Comparison of ENCODE assay signal across 11 cellular contexts in genomic region chr7:95324396-95324795, GRCh38. TPM values are rescaled to one million over a fixed set of nuclear protein-coding genes. Genes with fewer than 3 reads are reported as not detected.
DNase-seq lines count a peak whose midpoint lies in the region; ATAC-seq, FAIRE-seq and TF ChIP-seq lines count a peak whose summit lies in the region.
"Had no signal": no experiment of that assay in that cellular context is flagged by ENCODE, and none has a peak within 500 bp of the region (broad histone marks: within the 10 kb centered on the region; RNA-seq: fewer than 3 reads in every experiment).

TSS of gene PON1 (minus strand) at chr7:95324532. CDS start at chr7:95324475, 57 bp downstream.

- peaks cover 5% of the 10 kb centered on the region for H3K9me3 Mint-ChIP-seq in endodermal cell
- H3K9me3 Mint-ChIP-seq: natural killer cell had no signal

- POLR2A ChIA-PET in A549 (lab: Yijun Ruan, JAX): no interaction called here

- no peak for TF ChIP-seq EP300 in A549 (IDR thresholded peaks at IDR 0.05)

- no peak for ATAC-seq in A549
- peak; percentile 72 for ATAC-seq in GM19328 (IDR thresholded peaks at IDR 0.05; ENCODE audit: unreplicated experiment)

- peaks cover 26% of the 10 kb centered on the region for H3K4me1 ChIP-seq in A549
- H3K4me1 ChIP-seq in MM.1S (ENCODE audit: low read length): peaks cover 13% of the 10 kb centered on the region
- no peaks in the 10 kb centered on the region for H3K4me1 ChIP-seq in endodermal cell (ENCODE audit: control insufficient read depth, insufficient read depth, low read length)
- peaks cover 35% of the 10 kb centered on the region for H3K4me1 ChIP-seq in SJCRH30

- TF ChIP-seq CTCF in A549 (IDR thresholded peaks at IDR 0.05) (no peak), MM.1S (IDR thresholded peaks at IDR 0.05; ENCODE audit: low read length) (no peak), endodermal cell (conservative IDR thresholded peaks at IDR 0.05) (no peak)

- peaks cover 13% of the 10 kb centered on the region; the same call in 1 of the 2 replicates for H3K27me3 ChIP-seq in MM.1S (replicated peaks; ENCODE audit: insufficient read depth, low read length)
- no peaks in the 10 kb centered on the region for H3K27me3 ChIP-seq in endodermal cell (ENCODE audit: control insufficient read depth, insufficient read depth, low read length, poor library complexity, severe bottlenecking)
- H3K27me3 ChIP-seq in MG63: no peaks in the 10 kb centered on the region
- no peaks in the 10 kb centered on the region for H3K27me3 ChIP-seq in SJCRH30

- peak within 1 kb of the TSS; percentile 77 for H3K4me2 ChIP-seq in A549
- peak within 1 kb of the TSS; percentile 61 for H3K4me2 ChIP-seq in MM.1S (ENCODE audit: low read depth, low read length)

- H3K27ac Mint-ChIP-seq in endodermal cell: no peak within 1 kb of the TSS
- H3K27ac Mint-ChIP-seq: natural killer cell had no signal

- no peaks in the 10 kb centered on the region for H3F3A ChIP-seq in MM.1S (ENCODE audit: insufficient read depth, low read length)

- peak within 1 kb of the TSS; percentile 86 to 87 for H3K27ac ChIP-seq in A549
- no peak within 1 kb of the TSS for H3K27ac ChIP-seq in MM.1S (ENCODE audit: low read length)
- no peak within 1 kb of the TSS for H3K27ac ChIP-seq in endodermal cell (ENCODE audit: low read depth, low read length)
- no peak within 1 kb of the TSS for H3K27ac ChIP-seq in SJCRH30

- H3K9me3 ChIP-seq in A549: 0 out of 3 replicates have a peak, but pooled peaks cover 3% of the 10 kb centered on the region
- H3K9me3 ChIP-seq in MM.1S (replicated peaks; ENCODE audit: insufficient read depth, low read length): no peaks in the 10 kb centered on the region
- peaks cover 11% of the 10 kb centered on the region for H3K9me3 ChIP-seq in endodermal cell (ENCODE audit: control insufficient read depth, low read length)
- no peaks in the 10 kb centered on the region for H3K9me3 ChIP-seq in MG63
- H3K9me3 ChIP-seq in SJCRH30 (replicated peaks): peaks cover 17% of the 10 kb centered on the region; the same call in 1 of the 2 replicates

- no peaks in the 10 kb centered on the region for H3K79me2 ChIP-seq in MM.1S (ENCODE audit: low read length)

- CTCF ChIA-PET in A549 (lab: Yijun Ruan, JAX): interaction anchor here (0.7 to 2.9 kb wide), 5 partner anchors 14 to 362 kb away, joined by 3 to 15 read pairs (median 4); partner anchors contain the start of gene PON3

- DNase-seq in A549 (ENCODE audit: low read depth in 1 of 2, low spot score in 1 of 2) (no peak), MM.1S (peak; percentile 79), endodermal cell (peak; percentile 83), MG63 (no peak), COLO829 (ENCODE audit: low spot score) (no peak), germinal center (ENCODE audit: low spot score) (no peak), SJCRH30 (no peak)
- DNase-seq: natural killer cell, NCI-H524 had no signal

- no peaks in the 10 kb centered on the region for H3K36me3 ChIP-seq in MM.1S (replicated peaks; ENCODE audit: insufficient read depth, low read length)
- H3K36me3 ChIP-seq in endodermal cell (ENCODE audit: control insufficient read depth, insufficient read depth, low read length): no peaks in the 10 kb centered on the region
- no peaks in the 10 kb centered on the region for H3K36me3 ChIP-seq in MG63
- no peaks in the 10 kb centered on the region for H3K36me3 ChIP-seq in SJCRH30

- H3K4me1 Mint-ChIP-seq in endodermal cell: peaks cover 3% of the 10 kb centered on the region
- H3K4me1 Mint-ChIP-seq: natural killer cell had no signal

- WGBS in A549 (ENCODE audit: missing lambda C conversion rate): 93% methylated on average over 15 of the region's 20 CpGs
- WGBS in endodermal cell (ENCODE audit: insufficient coverage in 1 of 2, insufficient read length in 1 of 2), 2 experiments: 83 to 85% methylated on average over 18 to 20 of the region's 20 CpGs

- no peaks in the 10 kb centered on the region for H3K9me2 ChIP-seq in MM.1S (replicated peaks; ENCODE audit: insufficient read depth, low read length)

- peaks cover 34% of the 10 kb centered on the region for H3K27me3 Mint-ChIP-seq in endodermal cell (ENCODE audit: insufficient read depth)

- 0 out of 3 replicates have a peak within 1 kb of the TSS, but pooled peaks have one; percentile 18 for H3K4me3 ChIP-seq in A549
- H3K4me3 ChIP-seq in MM.1S (ENCODE audit: low read length): peak within 1 kb of the TSS; percentile 32
- H3K4me3 ChIP-seq in endodermal cell (ENCODE audit: low read length): no peak within 1 kb of the TSS
- H3K4me3 ChIP-seq in MG63: no peak within 1 kb of the TSS
- H3K4me3 ChIP-seq in SJCRH30: no peak within 1 kb of the TSS

- H2AFZ ChIP-seq in MM.1S (ENCODE audit: low read length): no peak within 1 kb of the TSS

- no peak for TF ChIP-seq POLR2A in A549 (IDR thresholded peaks at IDR 0.05; ENCODE audit: low read length)

- no peaks in the 10 kb centered on the region for H3K36me3 Mint-ChIP-seq in endodermal cell (ENCODE audit: low read depth)
- H3K36me3 Mint-ChIP-seq: natural killer cell had no signal

- peak within 1 kb of the TSS; percentile 39 for H3K4me3 Mint-ChIP-seq in endodermal cell
- H3K4me3 Mint-ChIP-seq: natural killer cell had no signal

- FAIRE-seq in A549 (lab: Jason Lieb, UNC): no peak

- H3K9ac ChIP-seq in MM.1S (ENCODE audit: low read length): no peak within 1 kb of the TSS
- H3K9ac ChIP-seq in endodermal cell (ENCODE audit: extremely low read depth, low read length, poor library complexity, severe bottlenecking): no peak within 1 kb of the TSS

- H4K20me1 ChIP-seq in MM.1S (ENCODE audit: insufficient read depth, low read length): no peaks in the 10 kb centered on the region

- TF ChIP-seq RAD21 in A549 (conservative IDR thresholded peaks at IDR 0.05 in 1 of 2, IDR thresholded peaks at IDR 0.05 in 1 of 2): no peak

TF ChIP-seq in A549, 52 proteins besides CTCF, POLR2A, EP300 and RAD21:
- TF ChIP-seq RFX5 (IDR thresholded peaks at IDR 0.05) (no peak), JUNB (IDR thresholded peaks at IDR 0.05) (no peak), CBX2 (IDR thresholded peaks at IDR 0.05; ENCODE audit: borderline replicate concordance, low read depth) (no peak), HDAC2 (IDR thresholded peaks at IDR 0.05) (no peak), ATOH8 (CRISPR knock-in tag; IDR thresholded peaks at IDR 0.05; ENCODE audit: low read depth) (no peak), PBX3 (IDR thresholded peaks at IDR 0.05) (no peak), REST (IDR thresholded peaks at IDR 0.05) (no peak), RCOR1 (IDR thresholded peaks at IDR 0.05; ENCODE audit: low read depth, low read length) (no peak), TP53 (CRISPR knock-in tag; IDR thresholded peaks at IDR 0.05) (no peak)

RNA-seq across cellular contexts. Expression of gene PON1, which starts in this region (rescaled TPM):
- 6.6 and 8.2 TPM in 2 replicates for polyA plus RNA-seq in A549 (2011; rRNA removed)
- 0.23 and 0.50 TPM in 2 replicates for polyA plus RNA-seq in A549 (2012; cell fraction: cytosol; rRNA removed)
- polyA plus RNA-seq in A549 (2012; cell fraction: nucleus; rRNA removed): 1.4 TPM in 2 replicates
- 0.93 to 1.8 TPM (median 1.1 TPM) in 3 replicates for polyA plus RNA-seq in A549 (2017; fragmentation: RNase III; extraction: RNeasy Plus Mini Kit Qiagen cat#74134 plus additional on column Dnase treatment)
- polyA minus RNA-seq in A549 (2011; rRNA and poly(A)+ RNA removed): 3.2 TPM in 2 replicates
- total RNA-seq in endodermal cell: under 1 TPM in 1 of 2 donors, not detected in 1; 0.48 TPM
- 0.28 TPM for polyA plus RNA-seq in endodermal cell (2013, experiment 1 of 2)
- 0.50 TPM for polyA plus RNA-seq in endodermal cell (2013, experiment 2 of 2)
- not detected in 2 replicates for total RNA-seq in MG63 (2014; rRNA removed; shearing (Covaris generic); ENCODE audit: low replicate concordance)
- total RNA-seq in SJCRH30 (2014; rRNA removed; shearing (Covaris generic)): 0.28 and 0.84 TPM in 2 replicates
- total RNA-seq: natural killer cell had no signal
- polyA plus RNA-seq: esophagus had no signal

Comparison
In these comparisons a context has a peak if more than half of its experiments do, and no peak if none do; other contexts are left out.
1. Peak in DNase-seq in endodermal cell; RNA of the gene not detected or under 1 TPM.
2. H3K27ac ChIP-seq: peak in A549 (2 of 2); none in MM.1S (single experiment), endodermal cell (single experiment) and SJCRH30 (single experiment).
3. H3K4me3 ChIP-seq: peak in A549 (single experiment) and MM.1S (single experiment); none in endodermal cell (single experiment), MG63 (single experiment) and SJCRH30 (single experiment).